ENCODE assay signal across 24 cellular contexts in the genomic region with DNA sequence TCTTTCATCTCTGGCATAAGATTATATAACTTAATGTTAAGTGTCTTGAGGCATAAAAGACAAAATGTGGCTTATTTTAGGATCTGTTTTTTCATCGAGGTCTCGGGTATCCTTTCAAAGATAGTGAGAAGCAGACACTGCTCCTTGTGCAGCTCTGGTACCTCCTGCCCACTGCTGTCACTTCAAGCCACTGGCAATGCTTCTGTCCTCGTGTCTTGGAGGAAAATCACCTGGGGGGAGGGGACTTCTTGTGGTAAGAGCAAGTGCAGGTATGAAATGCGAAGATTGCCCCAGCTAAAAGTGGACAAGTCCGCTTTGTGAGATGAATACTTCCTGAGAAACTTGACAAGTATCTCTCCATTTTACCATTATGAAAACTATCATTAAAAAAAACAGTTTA. TPM values are rescaled to one million over a fixed set of nuclear protein-coding genes. Genes with fewer than 3 reads are reported as not detected.
DNase-seq lines count a peak whose midpoint lies in the region; ATAC-seq and TF ChIP-seq lines count a peak whose summit lies in the region.
"Had no signal": no experiment of that assay in that cellular context is flagged by ENCODE, and none has a peak within 500 bp of the region (broad histone marks: within the 10 kb centered on the region; RNA-seq: fewer than 3 reads in every experiment).

No MANE protein-coding gene starts in this region.

- no peak overlapping the region for H3K9ac ChIP-seq in rectal smooth muscle tissue (ENCODE audit: low read length)
- no peak overlapping the region for H3K9ac ChIP-seq in H9 (ENCODE audit: extremely low read depth, insufficient read length, low read length)

- no peak overlapping the region for H2BK15ac ChIP-seq in H9 (ENCODE audit: low read depth, low read length)

- no peak overlapping the region for H4K8ac ChIP-seq in H9 (replicated peaks; ENCODE audit: insufficient read length, low read depth, low read length)

- no peak overlapping the region for H3K4me3 Mint-ChIP-seq in CD14-positive monocyte
- no peak overlapping the region for H3K4me3 Mint-ChIP-seq in CD8-positive, alpha-beta T cell
- H3K4me3 Mint-ChIP-seq in H9, result no peak overlapping the region
- H3K4me3 Mint-ChIP-seq: activated B cell treated with CpG ODN at 0.5 μM for 24 hours; B cell; T-helper 2 cell treated with Interferon-gamma antibody and Interleukin-4, amounts not matched to agents 5 μg/mL and 100 μg/mL, for 36 hours had no signal

- H3K4me1 ChIP-seq in CD8-positive, alpha-beta T cell (ENCODE audit: insufficient read depth, low read length), result no peaks in the 10 kb centered on the region
- H3K4me1 ChIP-seq in rectal smooth muscle tissue (ENCODE audit: control insufficient read depth, insufficient read depth, low read length) (peaks cover 16% of the 10 kb centered on the region), H9 (ENCODE audit: insufficient read depth, low read length) (no peaks in the 10 kb centered on the region)

- H2BK5ac ChIP-seq in H9 (ENCODE audit: insufficient read length, low read length), result no peak overlapping the region

- DNase-seq in CD14-positive monocyte (ENCODE audit: low spot score), result no peak
- no peak for DNase-seq in CD8-positive, alpha-beta T cell
- peak in 3 of 10 donors; percentile 8 to 29 (median 12) for DNase-seq in dorsolateral prefrontal cortex
- no peak for DNase-seq in HT-29 (ENCODE audit: low spot score)
- DNase-seq in nucleus accumbens (lab: John Stamatoyannopoulos, UW), result no peak
- DNase-seq in H9, result no peak
- DNase-seq: activated B cell treated with CpG ODN at 0.5 μM for 24 hours; activated gamma-delta T cell treated with Interleukin-2 at 50 U/mL for 16 hours; DMS 273 treated with DMSO at 0.1 percent for 48 hours; foreskin melanocyte; GDM1; Karpas-422; left colon; NCI-H1092 treated with DMSO at 0.1 percent for 48 hours; NCI-H2107; NCI-H748 treated with DMSO at 0.1 percent for 48 hours; PC-3; stimulated activated CD4-positive, alpha-beta T cell treated with anti-CD3 and anti-CD28 coated beads, Interleukin-2, amount 100 ng/mL, for 24 hours had no signal

- H3K27ac Mint-ChIP-seq in CD14-positive monocyte (peak overlapping the region in 5 of 7 donors; percentile 22 to 84 (median 33)), H9 (no peak overlapping the region)
- peak overlapping the region; percentile 13 for H3K27ac Mint-ChIP-seq in CD8-positive, alpha-beta T cell
- H3K27ac Mint-ChIP-seq: activated B cell treated with CpG ODN at 0.5 μM for 24 hours; B cell; T-helper 2 cell treated with Interferon-gamma antibody and Interleukin-4, amounts not matched to agents 5 μg/mL and 100 μg/mL, for 36 hours had no signal

- H3K14ac ChIP-seq in H9 (ENCODE audit: insufficient read depth, low read length), result no peak overlapping the region

- ATAC-seq in CD8-positive, alpha-beta T cell, result no peak
- ATAC-seq in HG02759 (IDR thresholded peaks at IDR 0.05; ENCODE audit: unreplicated experiment), result no peak
- ATAC-seq: left colon, PC-3 had no signal

- H2AK5ac ChIP-seq in H9 (ENCODE audit: insufficient read length, low read length), result no peak overlapping the region

- H3K18ac ChIP-seq in H9 (ENCODE audit: insufficient read length, low read depth, low read length), result no peak overlapping the region

- intact Hi-C loops in CD14-positive monocyte (cut with micrococcal nuclease), result no loop called here
- intact Hi-C loops in CD8-positive, alpha-beta T cell (cut with DNase I, micrococcal nuclease), result no loop called here
- intact Hi-C loops in dorsolateral prefrontal cortex (cut with DNase I), result no loop called here

- H3K4me2 ChIP-seq in H9 (ENCODE audit: insufficient read depth, insufficient read length, low read length), result no peak overlapping the region

- no peak overlapping the region for H3K4ac ChIP-seq in H9 (ENCODE audit: low read depth, low read length)

- no peak overlapping the region for H2BK12ac ChIP-seq in H9 (ENCODE audit: insufficient read length, low read depth, low read length)

- no peak for TF ChIP-seq CTCF in CD14-positive monocyte (IDR thresholded peaks at IDR 0.05)
- no peak for TF ChIP-seq CTCF in CD8-positive, alpha-beta T cell (IDR thresholded peaks at IDR 0.05)
- no peak for TF ChIP-seq CTCF in dorsolateral prefrontal cortex (IDR thresholded peaks at IDR 0.05 in 54 of 56, conservative IDR thresholded peaks at IDR 0.05 in 2 of 56; ENCODE audit: low read depth in 1 of 56, partially characterized antibody in 56 of 56)
- no peak for TF ChIP-seq CTCF in H9 (conservative IDR thresholded peaks at IDR 0.05)

- WGBS in H9 (ENCODE audit: extremely low coverage, insufficient read length, low lambda C conversion rate), result no CpG with 5 or more reads among the region's 5 CpGs

- H3K9me3 ChIP-seq in CD8-positive, alpha-beta T cell (ENCODE audit: low read length), result no peaks in the 10 kb centered on the region
- H3K9me3 ChIP-seq in H9 (ENCODE audit: control insufficient read depth, low read depth, low read length), result no peaks in the 10 kb centered on the region
- H3K9me3 ChIP-seq: neutrophil had no signal

- H4K20me1 ChIP-seq in H9 (ENCODE audit: control insufficient read depth, insufficient read depth, insufficient read length), result no peaks in the 10 kb centered on the region

- no peak overlapping the region for H2BK20ac ChIP-seq in H9 (ENCODE audit: low read depth, low read length, poor library complexity, severe bottlenecking)

- H2AFZ ChIP-seq in H9 (ENCODE audit: low read length), result no peak overlapping the region

- H3K79me2 ChIP-seq in H9 (ENCODE audit: insufficient read depth, low read length), result no peaks in the 10 kb centered on the region

- no peak overlapping the region for H3K27ac ChIP-seq in CD8-positive, alpha-beta T cell (ENCODE audit: low read depth, low read length)
- peak overlapping the region in 41 of 59 donors; percentile 0 to 73 (median 47) for H3K27ac ChIP-seq in dorsolateral prefrontal cortex
- peak overlapping the region; percentile 1 for H3K27ac ChIP-seq in rectal smooth muscle tissue (ENCODE audit: low read depth, low read length)
- H3K27ac ChIP-seq in H9 (ENCODE audit: insufficient read length, low read depth, low read length), result no peak overlapping the region
- H3K27ac ChIP-seq: neutrophil had no signal

- no peak overlapping the region for H4K5ac ChIP-seq in H9 (ENCODE audit: insufficient read length, low read depth, low read length)

- CTCF ChIA-PET in CD8-positive, alpha-beta T cell (lab: Charles Lee), result interaction anchor here (0.6 to 0.9 kb wide), 2 partner anchors 156 to 340 kb away, joined by 3 read pairs; no protein-coding TSS in a partner anchor

- POLR2A ChIA-PET in CD8-positive, alpha-beta T cell (lab: Charles Lee), result no interaction called here

- no peak overlapping the region for H3K23ac ChIP-seq in H9 (ENCODE audit: insufficient read length, low read depth, low read length)

- H3K4me1 Mint-ChIP-seq in CD14-positive monocyte (peaks cover 9% of the 10 kb centered on the region), H9 (no peaks in the 10 kb centered on the region)
- no peaks in the 10 kb centered on the region for H3K4me1 Mint-ChIP-seq in CD8-positive, alpha-beta T cell (ENCODE audit: low read depth)
- H3K4me1 Mint-ChIP-seq: activated B cell treated with CpG ODN at 0.5 μM for 24 hours, B cell had no signal

- peaks cover 0 to 3% (median 0%) of the 10 kb centered on the region in 7 donors for H3K9me3 Mint-ChIP-seq in CD14-positive monocyte
- no peaks in the 10 kb centered on the region for H3K9me3 Mint-ChIP-seq in CD8-positive, alpha-beta T cell
- H3K9me3 Mint-ChIP-seq in H9, result no peaks in the 10 kb centered on the region
- H3K9me3 Mint-ChIP-seq: activated B cell treated with CpG ODN at 0.5 μM for 24 hours; T-helper 2 cell treated with Interferon-gamma antibody and Interleukin-4, amounts not matched to agents 5 μg/mL and 100 μg/mL, for 36 hours had no signal

- H3K4me3 ChIP-seq in CD8-positive, alpha-beta T cell (ENCODE audit: low read depth, low read length), result no peak overlapping the region
- H3K4me3 ChIP-seq in dorsolateral prefrontal cortex, result no peak overlapping the region
- no peak overlapping the region for H3K4me3 ChIP-seq in rectal smooth muscle tissue (ENCODE audit: low read length)
- H3K4me3 ChIP-seq: coronary artery had no signal

- H3K56ac ChIP-seq in H9 (ENCODE audit: insufficient read length, low read depth, low read length), result no peak overlapping the region

- H3K36me3 ChIP-seq in CD8-positive, alpha-beta T cell (ENCODE audit: insufficient read depth, low read length), result peaks cover 23% of the 10 kb centered on the region
- H3K36me3 ChIP-seq in rectal smooth muscle tissue (ENCODE audit: control insufficient read depth, insufficient read depth, low read length), result no peaks in the 10 kb centered on the region

- no peak overlapping the region for H4K91ac ChIP-seq in H9 (ENCODE audit: insufficient read length, low read depth, low read length)

- no peaks in the 10 kb centered on the region for H3K79me1 ChIP-seq in H9 (ENCODE audit: insufficient read depth, low read depth, low read length, poor library complexity, severe bottlenecking)

- H3K23me2 ChIP-seq in H9 (ENCODE audit: insufficient read length, low read depth, low read length, poor library complexity, severe bottlenecking), result no peaks in the 10 kb centered on the region

- no peaks in the 10 kb centered on the region for H3K27me3 ChIP-seq in CD8-positive, alpha-beta T cell (ENCODE audit: insufficient read depth, low read length)
- no peaks in the 10 kb centered on the region for H3K27me3 ChIP-seq in dorsolateral prefrontal cortex
- H3K27me3 ChIP-seq in rectal smooth muscle tissue (ENCODE audit: control insufficient read depth, insufficient read depth, low read length), result no peaks in the 10 kb centered on the region
- H3K27me3 ChIP-seq in H9 (ENCODE audit: insufficient read depth, low read length), result no peaks in the 10 kb centered on the region; the same call in 1 of the 2 replicates
- H3K27me3 ChIP-seq: neutrophil had no signal

- H3T11ph ChIP-seq in H9 (ENCODE audit: low read length), result no peak overlapping the region

- H2BK120ac ChIP-seq in H9 (ENCODE audit: low read depth, low read length, poor library complexity, severe bottlenecking), result no peak overlapping the region

- H3K27me3 Mint-ChIP-seq in CD14-positive monocyte (ENCODE audit: low read depth in 3 of 3), result peaks cover 0 to 3% (median 0%) of the 10 kb centered on the region in 3 donors
- no peaks in the 10 kb centered on the region for H3K27me3 Mint-ChIP-seq in CD8-positive, alpha-beta T cell (ENCODE audit: low read depth)
- H3K27me3 Mint-ChIP-seq in H9 (ENCODE audit: low read depth), result peaks cover 4% of the 10 kb centered on the region
- H3K27me3 Mint-ChIP-seq: activated B cell treated with CpG ODN at 0.5 μM for 24 hours, B cell had no signal

- H3K36me3 Mint-ChIP-seq in CD14-positive monocyte (peaks cover 34 to 47% of the 10 kb centered on the region in 2 donors), H9 (ENCODE audit: insufficient read depth in 1 of 3, low read depth in 3 of 3) (peaks cover 0 to 5% (median 3%) of the 10 kb centered on the region in 3 experiments; a peak in 4 of 7 replicates)
- peaks cover 57% of the 10 kb centered on the region for H3K36me3 Mint-ChIP-seq in CD8-positive, alpha-beta T cell

RNA-seq across cellular contexts. Expression of gene DYNC1H1, which starts 37.8 kb away (rescaled TPM):
- polyA plus RNA-seq in CD14-positive monocyte, result 10 to 100 TPM; 14.7 to 23.6 TPM
- 100 to 1,000 TPM; 359 TPM for total RNA-seq in CD8-positive, alpha-beta T cell
- 1,000 to 10,000 TPM in 97 of 120 experiments, 100 to 1,000 TPM in 23; 740 to 1,310 (median 1,110) TPM for total RNA-seq in dorsolateral prefrontal cortex
- total RNA-seq in HT-29 (2014; rRNA removed; shearing (Covaris generic)), result 181 and 190 TPM in 2 replicates
- 319 and 359 TPM in 2 replicates for total RNA-seq in H9 (2021)

Comparison
In these comparisons a context has a peak if more than half of its experiments do, and no peak if none do; other contexts are left out.
1. H3K27ac Mint-ChIP-seq: peak in CD14-positive monocyte (5 of 7) and CD8-positive, alpha-beta T cell (single experiment); none in H9 (0 of 3).
2. H3K27ac ChIP-seq: peak in dorsolateral prefrontal cortex (41 of 59) and rectal smooth muscle tissue (single experiment); none in CD8-positive, alpha-beta T cell (single experiment) and H9 (single experiment).